8 cellular contexts compared by ENCODE assay signal in the genomic region with DNA sequence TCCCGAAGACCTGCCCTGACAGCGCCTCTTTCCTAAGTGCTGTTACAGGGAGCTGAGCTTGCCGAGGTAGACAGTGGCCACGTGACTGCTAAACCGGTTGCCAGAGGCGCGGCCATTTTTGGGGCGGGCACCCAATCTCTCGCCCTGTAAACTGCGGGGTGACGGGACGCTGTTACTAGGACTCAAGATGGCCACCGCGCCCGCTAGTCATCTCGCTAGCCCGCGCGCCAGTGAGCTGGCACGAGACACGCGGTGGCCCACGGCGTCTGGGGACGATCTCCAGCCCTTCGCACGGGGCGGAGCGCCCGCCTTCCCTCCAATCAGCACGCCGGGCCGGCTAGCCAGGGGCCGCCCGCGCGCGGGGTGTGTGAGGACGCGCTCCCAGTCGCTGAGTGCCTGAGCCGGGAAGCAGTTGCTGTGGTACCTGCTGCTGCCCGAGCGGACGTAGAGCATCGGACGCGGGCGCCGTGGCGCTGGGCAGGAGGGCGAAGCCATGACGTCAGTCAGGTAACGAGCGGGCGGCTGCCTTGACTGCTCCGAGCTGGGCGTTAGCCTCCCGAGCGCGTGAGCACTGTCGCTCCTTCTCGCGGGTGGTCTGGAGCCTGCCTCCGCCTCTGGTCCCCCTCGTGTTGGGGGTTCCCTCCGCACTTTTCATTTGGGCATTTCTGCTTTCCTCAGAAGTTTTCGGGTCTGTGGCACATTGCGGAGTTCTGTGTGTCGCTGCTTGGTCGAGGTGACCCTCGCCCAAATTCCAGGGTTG. TPM values are rescaled to one million over a fixed set of nuclear protein-coding genes. Genes with fewer than 3 reads are reported as not detected.
DNase-seq lines count a peak whose midpoint lies in the region; ATAC-seq and TF ChIP-seq lines count a peak whose summit lies in the region.

No MANE protein-coding gene starts in this region.

- peak overlapping the region; percentile 77 for H3K4me3 ChIP-seq in BLaER1
- peak overlapping the region; percentile 58 for H3K4me3 ChIP-seq in colonic mucosa

- H3K4me2 ChIP-seq in BLaER1, result peak overlapping the region; percentile 87

- peaks cover 43% of the 10 kb centered on the region for H3K4me1 ChIP-seq in BLaER1
- peaks cover 3% of the 10 kb centered on the region for H3K4me1 ChIP-seq in colonic mucosa

- H3K36me3 ChIP-seq in BLaER1, result no peaks in the 10 kb centered on the region
- H3K36me3 ChIP-seq in colonic mucosa, result no peaks in the 10 kb centered on the region

- peak; percentile 62 for DNase-seq in NCI-H524 treated with DMSO at 0.1 percent for 48 hours (lab: John Stamatoyannopoulos, UW)
- peak; percentile 99 for DNase-seq in activated CD4-positive, alpha-beta T cell treated with anti-CD3 and anti-CD28 coated beads for 48 hours
- peak; percentile 96 for DNase-seq in colonic mucosa
- peak; percentile 95 to 96 for DNase-seq in left colon
- peak; percentile 90 to 93 for DNase-seq in stimulated activated CD4-positive, alpha-beta T cell treated with anti-CD3 and anti-CD28 coated beads, Interleukin-1b, Interleukin-23, amount 100 ng/mL, for 4 hours (ENCODE audit: low read depth in 2 of 2)

- H3K9me3 ChIP-seq in BLaER1, result no peaks in the 10 kb centered on the region
- H3K9me3 ChIP-seq in colonic mucosa, result no peaks in the 10 kb centered on the region

- H4K20me1 ChIP-seq in BLaER1, result no peaks in the 10 kb centered on the region

- ATAC-seq in GM19324 (IDR thresholded peaks at IDR 0.05; ENCODE audit: low FRiP score, unreplicated experiment) (peak; percentile 96), HG03460 (IDR thresholded peaks at IDR 0.05; ENCODE audit: unreplicated experiment) (peak; percentile 88), left colon (peak; percentile 88)

- H3K9ac ChIP-seq in BLaER1 (peak overlapping the region; percentile 84), colonic mucosa (ENCODE audit: low read depth in 2 of 2, low read length in 2 of 2) (peak overlapping the region; percentile 86 to 87)

- H3K27me3 ChIP-seq in BLaER1, result no peaks in the 10 kb centered on the region
- no peaks in the 10 kb centered on the region for H3K27me3 ChIP-seq in colonic mucosa

- intact Hi-C loops in colonic mucosa (cut with DNase I) (no loop called here), left colon (cut with DNase I, micrococcal nuclease) (no loop called here)

- TF ChIP-seq CTCF in colonic mucosa (IDR thresholded peaks at IDR 0.05), result no peak

- H3K27ac ChIP-seq in BLaER1, result peak overlapping the region; percentile 89
- H3K27ac ChIP-seq in colonic mucosa, result peak overlapping the region; percentile 77

RNA-seq across cellular contexts. Expression of a gene that starts 25.5 kb away (rescaled TPM):
- total RNA-seq in colonic mucosa, result 10 to 100 TPM; 20.2 to 27.6 TPM
- 10 to 100 TPM; 16.2 to 16.4 TPM for total RNA-seq in left colon

RNA-seq across cellular contexts. Expression of a gene that starts 25.9 kb away (rescaled TPM):
- total RNA-seq in colonic mucosa (10 to 100 TPM; 30.5 to 31.7 TPM), left colon (10 to 100 TPM; 28.3 to 31.2 TPM)

Comparison
In these comparisons a context has a peak if more than half of its experiments do, and no peak if none do; other contexts are left out.
1. Peak in every context shown above with its lines: DNase-seq, ATAC-seq, H3K4me3 ChIP-seq and H3K27ac ChIP-seq.